In the genomic region with DNA sequence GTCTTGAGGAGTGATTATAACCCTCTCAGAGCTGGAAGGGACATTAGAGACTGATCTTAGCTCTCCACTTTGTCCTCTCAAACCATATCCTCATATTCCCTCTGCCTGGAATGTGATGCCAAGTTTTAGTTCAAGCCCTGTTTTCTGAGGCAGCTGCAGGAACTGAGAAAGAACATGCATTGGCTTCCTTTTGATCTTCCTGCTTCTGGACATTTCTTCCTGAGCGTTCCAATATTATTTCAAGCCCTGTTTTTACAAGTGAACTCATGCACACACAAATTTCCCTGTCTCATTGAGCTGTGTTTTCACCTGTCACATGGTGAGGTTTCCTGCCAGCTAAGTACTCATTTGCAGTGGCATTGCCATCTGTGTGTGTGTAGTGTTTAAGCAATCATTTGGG, we compare ENCODE assay signal across 14 cellular contexts. TPM values are rescaled to one million over a fixed set of nuclear protein-coding genes. Genes with fewer than 3 reads are reported as not detected.
A peak's percentile ranks its signal among the peaks of the same experiment; 100 is the strongest.
DNase-seq lines count a peak whose midpoint lies in the region; ATAC-seq and TF ChIP-seq lines count a peak whose summit lies in the region.
"Had no signal": no experiment of that assay in that cellular context is flagged by ENCODE, and none has a peak within 500 bp of the region (broad histone marks: within the 10 kb centered on the region; RNA-seq: fewer than 3 reads in every experiment).

No MANE protein-coding gene starts in this region.

- CTCF ChIA-PET in Calu3 (lab: Charles Lee), result no interaction called here

- H3K27ac ChIP-seq in ovary, result no peak overlapping the region
- no peak overlapping the region for H3K27ac ChIP-seq in vagina

- DNase-seq in COR-L47 (lab: John Stamatoyannopoulos, UW), result peak; percentile 35
- peak; percentile 15 for DNase-seq in NCI-H1105 (lab: John Stamatoyannopoulos, UW)
- DNase-seq in dermis microvascular lymphatic vessel endothelial cell (ENCODE audit: low read depth in 2 of 2), result peak; percentile 69 to 95
- DNase-seq in mesothelial cell of epicardium (ENCODE audit: low spot score in 2 of 2, unreplicated experiment in 2 of 2), result no peak
- no peak for DNase-seq in ovary
- no peak for DNase-seq in vagina (ENCODE audit: extremely low spot score in 2 of 2)
- no peak for DNase-seq in Calu3
- DNase-seq: activated CD8-positive, alpha-beta T cell treated with anti-CD3 and anti-CD28 coated beads for 36 hours; effector memory CD4-positive, alpha-beta T cell; naive thymus-derived CD8-positive, alpha-beta T cell; NK-92 treated with Interleukin-12 subunit alpha and Interleukin-12 subunit beta, amount 100 ng/mL, for 24 hours; stimulated activated naive CD8-positive, alpha-beta T cell treated with anti-CD3 and anti-CD28 coated beads, Interleukin-15, amount 100 ng/mL, for 72 hours had no signal

- H3K36me3 Mint-ChIP-seq in mesothelial cell of epicardium, result no peaks in the 10 kb centered on the region
- no peaks in the 10 kb centered on the region for H3K36me3 Mint-ChIP-seq in Calu3 (ENCODE audit: insufficient read depth, unreplicated experiment)
- H3K36me3 Mint-ChIP-seq: activated naive CD4-positive, alpha-beta T cell treated with anti-CD3 and anti-CD28 coated beads, Interleukin-2, amount 50 U/mL, for 72 hours; naive thymus-derived CD8-positive, alpha-beta T cell had no signal

- H3K4me1 Mint-ChIP-seq in mesothelial cell of epicardium (peaks cover 44% of the 10 kb centered on the region), Calu3 (ENCODE audit: low read depth, unreplicated experiment) (peaks cover 8% of the 10 kb centered on the region)

- TF ChIP-seq POLR2A in ovary (IDR thresholded peaks at IDR 0.05) (no peak), vagina (IDR thresholded peaks at IDR 0.05) (no peak)

- H3K4me1 ChIP-seq in ovary (ENCODE audit: insufficient read depth), result peaks cover 4% of the 10 kb centered on the region
- peaks cover 10% of the 10 kb centered on the region for H3K4me1 ChIP-seq in vagina

- 7 to 16% (median 9%) methylated on average over 1 of the region's 1 CpG for WGBS in ovary, 3 donors

- H3K27ac Mint-ChIP-seq in mesothelial cell of epicardium (peak overlapping the region; percentile 23), Calu3 (ENCODE audit: unreplicated experiment) (no peak overlapping the region)
- H3K27ac Mint-ChIP-seq: activated CD8-positive, alpha-beta T cell treated with anti-CD3 and anti-CD28 coated beads for 36 hours; activated naive CD4-positive, alpha-beta T cell treated with anti-CD3 and anti-CD28 coated beads, Interleukin-2, amount 50 U/mL, for 72 hours; naive thymus-derived CD8-positive, alpha-beta T cell; stimulated activated naive CD8-positive, alpha-beta T cell treated with anti-CD3 and anti-CD28 coated beads, Interleukin-15, amount 100 ng/mL, for 72 hours had no signal

- no peaks in the 10 kb centered on the region for H3K9me3 Mint-ChIP-seq in mesothelial cell of epicardium
- no peaks in the 10 kb centered on the region for H3K9me3 Mint-ChIP-seq in Calu3 (ENCODE audit: low read depth, unreplicated experiment)
- H3K9me3 Mint-ChIP-seq: activated CD8-positive, alpha-beta T cell treated with anti-CD3 and anti-CD28 coated beads for 36 hours; activated naive CD4-positive, alpha-beta T cell treated with anti-CD3 and anti-CD28 coated beads, Interleukin-2, amount 50 U/mL, for 72 hours; naive thymus-derived CD8-positive, alpha-beta T cell; stimulated activated naive CD8-positive, alpha-beta T cell treated with anti-CD3 and anti-CD28 coated beads, Interleukin-15, amount 100 ng/mL, for 72 hours had no signal

- TF ChIP-seq CTCF in mesothelial cell of epicardium (IDR thresholded peaks at IDR 0.05; ENCODE audit: unreplicated experiment), result no peak
- no peak for TF ChIP-seq CTCF in ovary (IDR thresholded peaks at IDR 0.05)
- no peak for TF ChIP-seq CTCF in vagina (IDR thresholded peaks at IDR 0.05)
- no peak for TF ChIP-seq CTCF in Calu3 (IDR thresholded peaks at IDR 0.05; ENCODE audit: unreplicated experiment)

- no peak for ATAC-seq in GM21447 (IDR thresholded peaks at IDR 0.05; ENCODE audit: unreplicated experiment)
- ATAC-seq: activated CD8-positive, alpha-beta T cell treated with anti-CD3 and anti-CD28 coated beads for 36 hours; activated naive CD4-positive, alpha-beta T cell treated with anti-CD3 and anti-CD28 coated beads, Interleukin-2, amount 50 U/mL, for 72 hours; naive thymus-derived CD8-positive, alpha-beta T cell; stimulated activated naive CD8-positive, alpha-beta T cell treated with anti-CD3 and anti-CD28 coated beads, Interleukin-15, amount 100 ng/mL, for 72 hours had no signal

- H3K27me3 Mint-ChIP-seq in mesothelial cell of epicardium (ENCODE audit: low read depth), result no peaks in the 10 kb centered on the region
- no peaks in the 10 kb centered on the region for H3K27me3 Mint-ChIP-seq in Calu3 (ENCODE audit: unreplicated experiment)
- H3K27me3 Mint-ChIP-seq: activated CD8-positive, alpha-beta T cell treated with anti-CD3 and anti-CD28 coated beads for 36 hours; naive thymus-derived CD8-positive, alpha-beta T cell; stimulated activated naive CD8-positive, alpha-beta T cell treated with anti-CD3 and anti-CD28 coated beads, Interleukin-15, amount 100 ng/mL, for 72 hours had no signal

- BruUV-seq in Calu3 (replicated peaks; lab: Mats Ljungman, UMichigan), result no TSS peak

- H3K4me3 Mint-ChIP-seq in mesothelial cell of epicardium, result no peak overlapping the region
- no peak overlapping the region for H3K4me3 Mint-ChIP-seq in Calu3 (ENCODE audit: low read depth, unreplicated experiment)
- H3K4me3 Mint-ChIP-seq: activated CD8-positive, alpha-beta T cell treated with anti-CD3 and anti-CD28 coated beads for 36 hours; naive thymus-derived CD8-positive, alpha-beta T cell; stimulated activated naive CD8-positive, alpha-beta T cell treated with anti-CD3 and anti-CD28 coated beads, Interleukin-15, amount 100 ng/mL, for 72 hours had no signal

- H3K4me3 ChIP-seq in ovary, result no peak overlapping the region
- H3K4me3 ChIP-seq in vagina, result no peak overlapping the region

- H3K27me3 ChIP-seq in ovary (no peaks in the 10 kb centered on the region), vagina (no peaks in the 10 kb centered on the region)

- no peaks in the 10 kb centered on the region for H3K9me3 ChIP-seq in ovary
- H3K9me3 ChIP-seq in vagina, result no peaks in the 10 kb centered on the region

- H3K36me3 ChIP-seq in ovary, result no peaks in the 10 kb centered on the region
- no peaks in the 10 kb centered on the region for H3K36me3 ChIP-seq in vagina

- TF ChIP-seq EP300 in ovary (IDR thresholded peaks at IDR 0.05), result no peak

- intact Hi-C loops in ovary (cut with DNase I) (no loop called here), vagina (cut with DNase I) (no loop called here), Calu3 (cut with micrococcal nuclease; ENCODE audit: unreplicated experiment) (no loop called here)

RNA-seq across cellular contexts. Expression of a gene that starts 17.0 kb away (rescaled TPM):
- total RNA-seq in dermis microvascular lymphatic vessel endothelial cell, result 76.6 and 85.2 TPM in 2 replicates
- total RNA-seq in mesothelial cell of epicardium, result 78.0 to 78.5 TPM (median 78.4 TPM) in 3 replicates
- total RNA-seq in ovary, result 10 to 100 TPM; 16.2 to 39.2 (median 29.6) TPM
- polyA plus RNA-seq in ovary, result 10 to 100 TPM in 1 of 2 donors, 1 to 10 TPM in 1; 5.4 to 18.8 TPM
- 39.8 TPM for total RNA-seq in vagina
- total RNA-seq in Calu3 (2022), result 22.5 and 23.8 TPM in 2 replicates

Comparison
In these comparisons a context has a peak if more than half of its experiments do, and no peak if none do; other contexts are left out.
1. DNase-seq: peak in COR-L47 (single experiment), NCI-H1105 (single experiment) and dermis microvascular lymphatic vessel endothelial cell (2 of 2); none in mesothelial cell of epicardium (0 of 2), ovary (0 of 5), vagina (0 of 2) and Calu3 (single experiment).